25 cellular contexts compared by ENCODE assay signal in the genomic region with DNA sequence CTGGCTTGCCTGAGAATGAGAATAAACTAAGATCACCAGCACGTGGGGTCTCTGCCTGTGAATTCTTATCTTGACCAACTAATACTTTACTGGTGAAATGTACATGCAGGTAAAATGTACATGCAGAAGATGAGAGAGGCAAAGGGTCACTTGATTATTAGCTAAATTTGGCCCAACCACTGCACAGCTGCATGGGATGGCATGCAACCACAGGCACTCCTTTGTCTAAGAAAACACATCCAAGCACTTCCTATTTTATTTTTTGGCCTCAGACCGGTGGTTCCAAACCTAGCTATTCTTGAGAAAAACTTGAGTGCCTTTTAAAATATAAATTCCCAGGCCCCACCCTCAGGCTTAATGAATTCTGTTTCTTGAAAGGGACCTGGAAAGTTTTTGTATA.
"Had no signal": no experiment of that assay in that cellular context is flagged by ENCODE, and none has a peak within 500 bp of the region (broad histone marks: within the 10 kb centered on the region; RNA-seq: fewer than 3 reads in every experiment).

No MANE protein-coding gene starts in this region.

- H3K4me3 Mint-ChIP-seq: activated B cell treated with CpG ODN at 0.5 μM for 24 hours; activated CD4-positive, alpha-beta T cell treated with anti-CD3 and anti-CD28 coated beads, Interleukin-2, amount 10 ng/mL, durations not matched to agents 24 days and 14 days; activated CD8-positive, alpha-beta T cell treated with anti-CD3 and anti-CD28 coated beads for 36 hours; activated naive CD4-positive, alpha-beta T cell treated with anti-CD3 and anti-CD28 coated beads, Interleukin-2, amount 10 ng/mL, durations not matched to agents 7 days and 5 days; activated naive CD8-positive, alpha-beta T cell treated with anti-CD3 and anti-CD28 coated beads for 36 hours; activated T-cell treated with anti-CD3 and anti-CD28 coated beads, Interleukin-2, amount 50 U/mL, for 72 hours; T-cell had no signal

- H3K36me3 Mint-ChIP-seq: activated naive CD4-positive, alpha-beta T cell treated with anti-CD3 and anti-CD28 coated beads, Interleukin-2, amount 10 ng/mL, durations not matched to agents 7 days and 5 days; activated naive CD8-positive, alpha-beta T cell treated with anti-CD3 and anti-CD28 coated beads for 36 hours; T-cell had no signal

- H3K27me3 Mint-ChIP-seq: activated naive CD4-positive, alpha-beta T cell treated with anti-CD3 and anti-CD28 coated beads, Interleukin-2, amount 10 ng/mL, durations not matched to agents 7 days and 5 days had no signal

- H3K27me3 ChIP-seq: adrenal gland had no signal

- H3K9me3 Mint-ChIP-seq: activated B cell treated with CpG ODN at 0.5 μM for 24 hours; activated CD4-positive, alpha-beta T cell treated with anti-CD3 and anti-CD28 coated beads, Interleukin-2, amount 10 ng/mL, durations not matched to agents 24 days and 14 days; activated CD8-positive, alpha-beta T cell treated with anti-CD3 and anti-CD28 coated beads for 36 hours; activated naive CD4-positive, alpha-beta T cell treated with anti-CD3 and anti-CD28 coated beads, Interleukin-2, amount 10 ng/mL, durations not matched to agents 7 days and 5 days; activated naive CD8-positive, alpha-beta T cell treated with anti-CD3 and anti-CD28 coated beads for 36 hours; activated T-helper 2 cell treated with anti-CD3 and anti-CD28 coated beads, Interferon-gamma antibody, Interleukin-2, Interleukin-4, amounts not matched to agents 10 μg/mL and 5 μg/mL and 100 μg/mL, durations not matched to agents 14 hours and 24 hours and 36 hours; T-cell had no signal

- H3K27ac Mint-ChIP-seq: activated B cell treated with CpG ODN at 0.5 μM for 24 hours; activated CD4-positive, alpha-beta T cell treated with anti-CD3 and anti-CD28 coated beads, Interleukin-2, amount 10 ng/mL, durations not matched to agents 24 days and 14 days; activated CD8-positive, alpha-beta T cell treated with anti-CD3 and anti-CD28 coated beads for 36 hours; activated naive CD4-positive, alpha-beta T cell treated with anti-CD3 and anti-CD28 coated beads, Interleukin-2, amount 10 ng/mL, durations not matched to agents 7 days and 5 days; activated naive CD8-positive, alpha-beta T cell treated with anti-CD3 and anti-CD28 coated beads for 36 hours; activated T-cell treated with anti-CD3 and anti-CD28 coated beads, Interleukin-2, amount 50 U/mL, for 72 hours; activated T-helper 2 cell treated with anti-CD3 and anti-CD28 coated beads, Interferon-gamma antibody, Interleukin-2, Interleukin-4, amounts not matched to agents 10 μg/mL and 5 μg/mL and 100 μg/mL, durations not matched to agents 14 hours and 24 hours and 36 hours; T-cell had no signal

- H3K27ac ChIP-seq: adrenal gland, SK-N-MC had no signal

- DNase-seq: activated B cell treated with CpG ODN at 0.5 μM for 24 hours; activated CD4-positive, alpha-beta T cell treated with anti-CD3 and anti-CD28 coated beads for 1 hour; activated CD4-positive, alpha-beta T cell treated with anti-CD3 and anti-CD28 coated beads, Interleukin-2, amount 10 ng/mL, durations not matched to agents 24 days and 14 days; activated CD8-positive, alpha-beta memory T cell treated with anti-CD3 and anti-CD28 coated beads, Interleukin-2, amount 50 U/mL, for 4 hours; activated CD8-positive, alpha-beta T cell treated with anti-CD3 and anti-CD28 coated beads for 36 hours; activated gamma-delta T cell treated with Interleukin-2 at 50 U/mL for 16 hours; activated naive CD4-positive, alpha-beta T cell treated with anti-CD3 and anti-CD28 coated beads, Interleukin-2, amount 10 ng/mL, durations not matched to agents 7 days and 5 days; activated naive CD8-positive, alpha-beta T cell treated with anti-CD3 and anti-CD28 coated beads for 36 hours; activated T-cell treated with anti-CD3 and anti-CD28 coated beads, Interleukin-2, amount 50 U/mL, for 72 hours; adrenal gland; anterior cingulate cortex; cerebellar nuclear complex; NCI-H1105 treated with DMSO at 0.1 percent for 48 hours; NCI-H1436 treated with DMSO at 0.1 percent for 48 hours; NCI-H187; NCI-H2081; NCI-H69; NK-92 treated with Interleukin-12 subunit alpha and Interleukin-12 subunit beta, amount 100 ng/mL, for 24 hours; OCI-M1; RPMI8226; T-cell; T-helper 2 cell; T1000 had no signal

- H3K4me1 ChIP-seq: adrenal gland had no signal

- H3K4me1 Mint-ChIP-seq: activated B cell treated with CpG ODN at 0.5 μM for 24 hours; activated CD4-positive, alpha-beta T cell treated with anti-CD3 and anti-CD28 coated beads, Interleukin-2, amount 10 ng/mL, durations not matched to agents 24 days and 14 days; activated naive CD4-positive, alpha-beta T cell treated with anti-CD3 and anti-CD28 coated beads, Interleukin-2, amount 10 ng/mL, durations not matched to agents 7 days and 5 days; activated naive CD8-positive, alpha-beta T cell treated with anti-CD3 and anti-CD28 coated beads for 36 hours; T-cell had no signal

- H3K9me3 ChIP-seq: adrenal gland had no signal

- H3K4me3 ChIP-seq: adrenal gland, SK-N-MC had no signal

- H3K36me3 ChIP-seq: adrenal gland had no signal
